1 cellular context compared by ENCODE assay signal in genomic region chr12:26130728-26131127, GRCh38.
TF ChIP-seq lines count a peak whose summit lies in the region.

No MANE protein-coding gene starts in this region.

TF ChIP-seq in GM12878, 131 proteins besides CTCF, POLR2A, EP300 and RAD21:
- no peak for TF ChIP-seq ATF7 (IDR thresholded peaks at IDR 0.05; ENCODE audit: low read depth)
- peak; percentile 79 for TF ChIP-seq SPI1 (IDR thresholded peaks at IDR 0.05; ENCODE audit: borderline replicate concordance, insufficient read depth, low read depth, low read length)
